In the genomic region with DNA sequence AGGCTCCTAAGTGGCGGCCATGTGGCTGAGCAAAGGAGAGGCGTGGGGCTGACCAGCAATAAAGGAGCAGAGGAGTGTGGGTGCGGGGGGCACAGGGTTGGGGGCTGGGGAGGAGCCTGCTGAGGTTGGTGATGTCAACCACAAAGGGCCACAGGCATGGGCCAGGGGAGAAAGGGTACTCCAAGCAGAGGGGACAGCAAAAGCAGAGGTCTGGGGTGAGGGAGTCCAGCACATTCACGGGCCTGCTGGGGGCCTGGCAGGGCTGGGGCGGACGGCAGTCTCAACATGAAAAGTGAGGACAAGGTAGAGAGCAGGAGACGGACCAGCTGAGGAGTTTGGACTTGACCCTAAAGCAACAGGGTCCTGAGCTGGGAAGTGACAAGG, we compare ENCODE assay signal across 21 cellular contexts.
DNase-seq lines count a peak whose midpoint lies in the region; ATAC-seq and TF ChIP-seq lines count a peak whose summit lies in the region.
"Had no signal": no experiment of that assay in that cellular context is flagged by ENCODE, and none has a peak within 500 bp of the region (broad histone marks: within the 10 kb centered on the region; RNA-seq: fewer than 3 reads in every experiment).

No MANE protein-coding gene starts in this region.

- H3K36me3 Mint-ChIP-seq in H9 (ENCODE audit: insufficient read depth in 1 of 3, low read depth in 3 of 3): no peaks in the 10 kb centered on the region; a peak in 3 of 7 replicates
- peaks cover 10% of the 10 kb centered on the region for H3K36me3 Mint-ChIP-seq in memory B cell

- H3K9me3 ChIP-seq in H9 (ENCODE audit: control insufficient read depth, low read depth, low read length): no peaks in the 10 kb centered on the region
- H3K9me3 ChIP-seq in adipocyte (ENCODE audit: control insufficient read depth, low read length): no peaks in the 10 kb centered on the region
- H3K9me3 ChIP-seq in subcutaneous abdominal adipose tissue (ENCODE audit: control insufficient read depth in 5 of 5, low read length in 5 of 5): no peaks in the 10 kb centered on the region
- H3K9me3 ChIP-seq: spleen had no signal

- no peak overlapping the region for H4K8ac ChIP-seq in H9 (replicated peaks; ENCODE audit: insufficient read length, low read depth, low read length)

- H2AFZ ChIP-seq in H9 (ENCODE audit: low read length): no peak overlapping the region

- H3K36me3 ChIP-seq in adipocyte (ENCODE audit: control insufficient read depth, insufficient read depth, low read length, severe bottlenecking): no peaks in the 10 kb centered on the region
- peaks cover 0 to under 1% (median 0%) of the 10 kb centered on the region in 5 donors for H3K36me3 ChIP-seq in subcutaneous abdominal adipose tissue (ENCODE audit: control insufficient read depth in 5 of 5, insufficient read depth in 5 of 5, low read length in 5 of 5)
- H3K36me3 ChIP-seq: brain microvascular endothelial cell had no signal

- H3K4me3 Mint-ChIP-seq in H9 (no peak overlapping the region), memory B cell (no peak overlapping the region)
- H3K4me3 Mint-ChIP-seq: activated CD4-positive, alpha-beta T cell treated with anti-CD3 and anti-CD28 coated beads, Interleukin-2, amount 10 ng/mL, durations not matched to agents 24 days and 14 days; activated naive CD8-positive, alpha-beta T cell; activated T-helper 1 cell treated with anti-CD3 and anti-CD28 coated beads, Interleukin-12 subunit alpha, Interleukin-12 subunit beta, Interleukin-2, Interleukin-4 antibody, amounts not matched to agents 30 ng/mL and 10 ng/mL and 1 ng/mL, durations not matched to agents 14 hours and 24 hours and 36 hours; CD4-positive, alpha-beta memory T cell; stimulated activated naive CD8-positive, alpha-beta T cell treated with anti-CD3 and anti-CD28 coated beads, Interleukin-15, Interleukin-2, amounts not matched to agents 100 ng/mL and 50 ng/mL, for 24 hours; T-cell had no signal

- H3K4me1 Mint-ChIP-seq in H9: peaks cover 17 to 30% of the 10 kb centered on the region in 2 experiments
- H3K4me1 Mint-ChIP-seq in memory B cell: peaks cover 45% of the 10 kb centered on the region

- H3K18ac ChIP-seq in H9 (ENCODE audit: insufficient read length, low read depth, low read length): no peak overlapping the region

- no peaks in the 10 kb centered on the region for H4K20me1 ChIP-seq in H9 (ENCODE audit: control insufficient read depth, insufficient read depth, insufficient read length)

- H3K27me3 Mint-ChIP-seq in H9 (ENCODE audit: low read depth): no peaks in the 10 kb centered on the region; the same call in 1 of the 2 replicates
- no peaks in the 10 kb centered on the region for H3K27me3 Mint-ChIP-seq in memory B cell
- H3K27me3 Mint-ChIP-seq: activated CD4-positive, alpha-beta T cell treated with anti-CD3 and anti-CD28 coated beads, Interleukin-2, amount 10 ng/mL, durations not matched to agents 24 days and 14 days; activated naive CD8-positive, alpha-beta T cell; CD4-positive, alpha-beta memory T cell; stimulated activated naive CD8-positive, alpha-beta T cell treated with anti-CD3 and anti-CD28 coated beads, Interleukin-15, Interleukin-2, amounts not matched to agents 100 ng/mL and 50 ng/mL, for 24 hours; T-cell had no signal

- H3K27ac Mint-ChIP-seq in H9: peak overlapping the region in 2 of 3 experiments; percentile 1 to 76; a peak in 3 of 7 replicates
- peak overlapping the region; percentile 32 for H3K27ac Mint-ChIP-seq in memory B cell
- H3K27ac Mint-ChIP-seq: activated CD4-positive, alpha-beta T cell treated with anti-CD3 and anti-CD28 coated beads, Interleukin-2, amount 10 ng/mL, durations not matched to agents 24 days and 14 days; activated T-helper 1 cell treated with anti-CD3 and anti-CD28 coated beads, Interleukin-12 subunit alpha, Interleukin-12 subunit beta, Interleukin-2, Interleukin-4 antibody, amounts not matched to agents 30 ng/mL and 10 ng/mL and 1 ng/mL, durations not matched to agents 14 hours and 24 hours and 36 hours; stimulated activated naive CD8-positive, alpha-beta T cell treated with anti-CD3 and anti-CD28 coated beads, Interleukin-15, Interleukin-2, amounts not matched to agents 100 ng/mL and 50 ng/mL, for 24 hours; T-cell had no signal

- H2BK20ac ChIP-seq in H9 (ENCODE audit: low read depth, low read length, poor library complexity, severe bottlenecking): no peak overlapping the region

- H2BK120ac ChIP-seq in H9 (ENCODE audit: low read depth, low read length, poor library complexity, severe bottlenecking): no peak overlapping the region

- H3K4me1 ChIP-seq in H9 (ENCODE audit: insufficient read depth, low read length) (no peaks in the 10 kb centered on the region), adipocyte (ENCODE audit: control insufficient read depth, insufficient read depth, low read length) (peaks cover 63% of the 10 kb centered on the region), subcutaneous abdominal adipose tissue (ENCODE audit: control insufficient read depth in 5 of 5, insufficient read depth in 5 of 5, low read length in 5 of 5) (peaks cover 34 to 71% (median 67%) of the 10 kb centered on the region in 5 donors)

- H2AK5ac ChIP-seq in H9 (ENCODE audit: insufficient read length, low read length): no peak overlapping the region

- no peak for ATAC-seq in memory B cell (ENCODE audit: low read depth)
- ATAC-seq in HG03521 (IDR thresholded peaks at IDR 0.05; ENCODE audit: unreplicated experiment): no peak
- ATAC-seq: HCT116, T-cell had no signal

- H3K79me2 ChIP-seq in H9 (ENCODE audit: insufficient read depth, low read length): no peaks in the 10 kb centered on the region

- no peak overlapping the region for H3K9ac ChIP-seq in H9 (ENCODE audit: extremely low read depth, insufficient read length, low read length)
- peak overlapping the region; percentile 59 for H3K9ac ChIP-seq in adipocyte (ENCODE audit: low read length)
- H3K9ac ChIP-seq in subcutaneous abdominal adipose tissue (ENCODE audit: low read length in 5 of 5): peak overlapping the region in 1 of 5 donors; percentile 45

- no peak overlapping the region for H4K5ac ChIP-seq in H9 (ENCODE audit: insufficient read length, low read depth, low read length)

- no peak overlapping the region for H3K56ac ChIP-seq in H9 (ENCODE audit: insufficient read length, low read depth, low read length)

- H3K4ac ChIP-seq in H9 (ENCODE audit: low read depth, low read length): no peak overlapping the region

- H3K79me1 ChIP-seq in H9 (ENCODE audit: insufficient read depth, low read depth, low read length, poor library complexity, severe bottlenecking): peaks cover 5% of the 10 kb centered on the region

- DNase-seq in H9 (no peak), adipocyte (ENCODE audit: low read depth) (no peak), memory B cell (ENCODE audit: low spot score in 2 of 2) (no peak), GOT3 (lab: John Stamatoyannopoulos, UW) (no peak), DMS 273 treated with DMSO at 0.1 percent for 48 hours (lab: John Stamatoyannopoulos, UW) (no peak)
- DNase-seq: activated CD4-positive, alpha-beta T cell treated with anti-CD3 and anti-CD28 coated beads, Interleukin-2, amount 10 ng/mL, durations not matched to agents 24 days and 14 days; brain microvascular endothelial cell; CD4-positive, alpha-beta memory T cell; cortex of kidney; GF-D8; NCI-H1417 treated with DMSO at 0.1 percent for 48 hours; SHP77 treated with DMSO at 0.1 percent for 48 hours; spleen; stimulated activated CD4-positive, alpha-beta T cell treated with anti-CD3 and anti-CD28 coated beads, Interleukin-4, amount 100 ng/mL, for 1 hour; T-cell had no signal

- no peak overlapping the region for H2BK5ac ChIP-seq in H9 (ENCODE audit: insufficient read length, low read length)

- H2BK15ac ChIP-seq in H9 (ENCODE audit: low read depth, low read length): no peak overlapping the region

- H3K9me3 Mint-ChIP-seq in H9 (no peaks in the 10 kb centered on the region), memory B cell (no peaks in the 10 kb centered on the region)
- H3K9me3 Mint-ChIP-seq: activated CD4-positive, alpha-beta T cell treated with anti-CD3 and anti-CD28 coated beads, Interleukin-2, amount 10 ng/mL, durations not matched to agents 24 days and 14 days; activated T-helper 1 cell treated with anti-CD3 and anti-CD28 coated beads, Interleukin-12 subunit alpha, Interleukin-12 subunit beta, Interleukin-2, Interleukin-4 antibody, amounts not matched to agents 30 ng/mL and 10 ng/mL and 1 ng/mL, durations not matched to agents 14 hours and 24 hours and 36 hours; stimulated activated naive CD8-positive, alpha-beta T cell treated with anti-CD3 and anti-CD28 coated beads, Interleukin-15, Interleukin-2, amounts not matched to agents 100 ng/mL and 50 ng/mL, for 24 hours; T-cell had no signal

- no peaks in the 10 kb centered on the region for H3K27me3 ChIP-seq in H9 (ENCODE audit: insufficient read depth, low read length)
- no peaks in the 10 kb centered on the region for H3K27me3 ChIP-seq in adipocyte (replicated peaks; ENCODE audit: control insufficient read depth, insufficient read depth, low read length)
- no peaks in the 10 kb centered on the region for H3K27me3 ChIP-seq in subcutaneous abdominal adipose tissue (ENCODE audit: control insufficient read depth in 5 of 5, insufficient read depth in 4 of 5, low read length in 5 of 5)
- H3K27me3 ChIP-seq: brain microvascular endothelial cell, spleen had no signal

- WGBS in H9 (ENCODE audit: extremely low coverage, insufficient read length, low lambda C conversion rate): no CpG with 5 or more reads among the region's 7 CpGs

- no peak overlapping the region for H4K91ac ChIP-seq in H9 (ENCODE audit: insufficient read length, low read depth, low read length)

- H3K4me2 ChIP-seq in H9 (ENCODE audit: insufficient read depth, insufficient read length, low read length): no peak overlapping the region

- H3T11ph ChIP-seq in H9 (ENCODE audit: low read length): no peak overlapping the region

- H3K4me3 ChIP-seq in adipocyte (ENCODE audit: low read length): no peak overlapping the region
- no peak overlapping the region for H3K4me3 ChIP-seq in subcutaneous abdominal adipose tissue (ENCODE audit: low read depth in 1 of 5, low read length in 5 of 5)
- H3K4me3 ChIP-seq: spleen had no signal

- TF ChIP-seq CTCF in H9 (conservative IDR thresholded peaks at IDR 0.05): no peak

- no peak overlapping the region for H3K14ac ChIP-seq in H9 (ENCODE audit: insufficient read depth, low read length)

- H3K27ac ChIP-seq in H9 (ENCODE audit: insufficient read length, low read depth, low read length) (no peak overlapping the region), subcutaneous abdominal adipose tissue (ENCODE audit: low read depth, low read length) (peak overlapping the region; percentile 90)
- H3K27ac ChIP-seq: brain microvascular endothelial cell had no signal

- H2BK12ac ChIP-seq in H9 (ENCODE audit: insufficient read length, low read depth, low read length): no peak overlapping the region

- H3K23ac ChIP-seq in H9 (ENCODE audit: insufficient read length, low read depth, low read length): no peak overlapping the region

- no peaks in the 10 kb centered on the region for H3K23me2 ChIP-seq in H9 (ENCODE audit: insufficient read length, low read depth, low read length, poor library complexity, severe bottlenecking)
